23 cellular contexts compared by ENCODE assay signal in genomic region chr10:86721232-86721631, GRCh38. TPM values are rescaled to one million over a fixed set of nuclear protein-coding genes. Genes with fewer than 3 reads are reported as not detected.
"Had no signal": no experiment of that assay in that cellular context is flagged by ENCODE, and none has a peak within 500 bp of the region (broad histone marks: within the 10 kb centered on the region; RNA-seq: fewer than 3 reads in every experiment).

No MANE protein-coding gene starts in this region.

- H3K4me1 ChIP-seq: SJCRH30 had no signal

- H3K36me3 ChIP-seq: SJCRH30 had no signal

- H3K27me3 ChIP-seq: SJCRH30 had no signal

- H3K27ac ChIP-seq: KMS-11, RWPE1, SJCRH30 had no signal

- ATAC-seq: HepG2, Panc1, PC-3 had no signal

- H3K4me2 ChIP-seq: KMS-11 had no signal

- H3K4me3 ChIP-seq: SJCRH30 had no signal

- DNase-seq: IMR-90, Kasumi-1, MM.1S, NCI-H1092 treated with DMSO at 0.1 percent for 48 hours, NCI-H1436, NCI-H187, NCI-H2029, NCI-H2081 treated with DMSO at 0.1 percent for 48 hours, NCI-H2171, NCI-H226, NCI-H446, NCI-H510A, NCI-H524 treated with DMSO at 0.1 percent for 48 hours, NCI-H69, NCI-H774, PC-3, SHP77 treated with DMSO at 0.1 percent for 48 hours, SJCRH30 had no signal

- H3K9me3 ChIP-seq: SJCRH30 had no signal

- H3K9ac ChIP-seq: KMS-11 had no signal

RNA-seq across cellular contexts. Expression of gene LDB3, which starts 52.9 kb away (rescaled TPM):
- total RNA-seq: HepG2, HT1080 had no signal
- polyA plus RNA-seq: HepG2 had no signal
